In the genomic region with DNA sequence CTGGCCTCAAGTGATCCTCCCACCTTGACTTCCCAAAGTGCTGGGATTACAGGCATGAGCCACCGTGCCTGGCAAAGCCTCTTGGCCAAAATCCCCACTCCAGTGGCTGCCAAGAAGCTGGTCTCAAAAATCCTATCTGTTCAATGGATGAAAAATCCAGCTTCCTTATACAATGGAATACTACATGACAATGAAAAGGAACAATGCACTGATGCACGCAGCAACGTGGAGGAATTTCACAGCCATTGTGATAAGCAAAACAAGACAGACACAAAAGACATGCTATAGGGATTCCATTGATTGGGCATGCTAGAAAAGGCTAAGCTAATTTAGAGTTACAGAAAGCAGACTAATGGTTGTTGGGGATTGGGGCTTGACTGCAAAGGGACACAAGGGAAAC, we compare ENCODE assay signal across 22 cellular contexts. TPM values are rescaled to one million over a fixed set of nuclear protein-coding genes. Genes with fewer than 3 reads are reported as not detected.
"Had no signal": no experiment of that assay in that cellular context is flagged by ENCODE, and none has a peak within 500 bp of the region (broad histone marks: within the 10 kb centered on the region; RNA-seq: fewer than 3 reads in every experiment).

No MANE protein-coding gene starts in this region.

- H3K27me3 Mint-ChIP-seq: activated naive CD4-positive, alpha-beta T cell treated with anti-CD3 and anti-CD28 coated beads, Interleukin-2, amount 50 U/mL, for 24 hours; activated naive CD8-positive, alpha-beta T cell; activated T-cell treated with anti-CD3 and anti-CD28 coated beads, Interleukin-2, amount 50 U/mL, for 24 hours had no signal

- H3K27ac Mint-ChIP-seq: activated CD4-positive, alpha-beta memory T cell treated with anti-CD3 and anti-CD28 coated beads, Interleukin-2, amount 10 ng/mL, durations not matched to agents 7 days and 5 days; activated naive CD4-positive, alpha-beta T cell treated with anti-CD3 and anti-CD28 coated beads, Interleukin-2, amount 10 ng/mL, durations not matched to agents 7 days and 5 days; activated naive CD4-positive, alpha-beta T cell treated with anti-CD3 and anti-CD28 coated beads, Interleukin-2, amount 50 U/mL, for 24 hours; activated T-cell treated with anti-CD3 and anti-CD28 coated beads, Interleukin-2, amount 50 U/mL, for 24 hours; activated T-helper 2 cell treated with anti-CD3 and anti-CD28 coated beads, Interferon-gamma antibody, Interleukin-2, Interleukin-4, amounts not matched to agents 10 μg/mL and 5 μg/mL and 100 μg/mL, durations not matched to agents 14 hours and 24 hours and 36 hours; T-helper 17 cell; WTC11 had no signal

- H3K4me3 Mint-ChIP-seq: activated CD4-positive, alpha-beta memory T cell treated with anti-CD3 and anti-CD28 coated beads, Interleukin-2, amount 10 ng/mL, durations not matched to agents 7 days and 5 days; activated CD4-positive, alpha-beta T cell treated with anti-CD3 and anti-CD28 coated beads for 36 hours; activated CD4-positive, alpha-beta T cell treated with anti-CD3 and anti-CD28 coated beads, Interleukin-2, amount 10 ng/mL, durations not matched to agents 7 days and 5 days; activated CD8-positive, alpha-beta memory T cell treated with anti-CD3 and anti-CD28 coated beads, Interleukin-2, amount 10 ng/mL, durations not matched to agents 7 days and 5 days; activated CD8-positive, alpha-beta T cell treated with anti-CD3 and anti-CD28 coated beads, Interleukin-2, amount 10 ng/mL, durations not matched to agents 7 days and 5 days; activated naive CD4-positive, alpha-beta T cell treated with anti-CD3 and anti-CD28 coated beads, Interleukin-2, amount 10 ng/mL, durations not matched to agents 7 days and 5 days; activated naive CD4-positive, alpha-beta T cell treated with anti-CD3 and anti-CD28 coated beads, Interleukin-2, amount 50 U/mL, for 24 hours; activated T-cell treated with anti-CD3 and anti-CD28 coated beads, Interleukin-2, amount 50 U/mL, for 24 hours; central memory CD8-positive, alpha-beta T cell; WTC11 had no signal

- H3K4me3 ChIP-seq: ascending aorta, cardiac muscle cell had no signal

- H3K9me3 ChIP-seq: ascending aorta had no signal

- H3K36me3 Mint-ChIP-seq: activated CD8-positive, alpha-beta memory T cell treated with anti-CD3 and anti-CD28 coated beads, Interleukin-2, amount 10 ng/mL, durations not matched to agents 7 days and 5 days; activated naive CD4-positive, alpha-beta T cell treated with anti-CD3 and anti-CD28 coated beads, Interleukin-2, amount 10 ng/mL, durations not matched to agents 7 days and 5 days; activated naive CD4-positive, alpha-beta T cell treated with anti-CD3 and anti-CD28 coated beads, Interleukin-2, amount 50 U/mL, for 24 hours; brain; T-cell; WTC11 had no signal

- FAIRE-seq: bronchial epithelial cell had no signal

- H3K9me3 Mint-ChIP-seq: activated CD4-positive, alpha-beta memory T cell treated with anti-CD3 and anti-CD28 coated beads, Interleukin-2, amount 10 ng/mL, durations not matched to agents 7 days and 5 days; activated CD4-positive, alpha-beta T cell treated with anti-CD3 and anti-CD28 coated beads, Interleukin-2, amount 10 ng/mL, durations not matched to agents 7 days and 5 days; activated naive CD4-positive, alpha-beta T cell treated with anti-CD3 and anti-CD28 coated beads, Interleukin-2, amount 10 ng/mL, durations not matched to agents 7 days and 5 days; activated naive CD4-positive, alpha-beta T cell treated with anti-CD3 and anti-CD28 coated beads, Interleukin-2, amount 50 U/mL, for 24 hours; activated T-cell treated with anti-CD3 and anti-CD28 coated beads, Interleukin-2, amount 50 U/mL, for 24 hours; activated T-helper 2 cell treated with anti-CD3 and anti-CD28 coated beads, Interferon-gamma antibody, Interleukin-2, Interleukin-4, amounts not matched to agents 10 μg/mL and 5 μg/mL and 100 μg/mL, durations not matched to agents 14 hours and 24 hours and 36 hours; central memory CD8-positive, alpha-beta T cell; T-cell; WTC11 had no signal

- H3K27me3 ChIP-seq: ascending aorta, cardiac muscle cell had no signal

- H3K27ac ChIP-seq: ascending aorta, cardiac muscle cell, WERI-Rb-1 had no signal

- H3K36me3 ChIP-seq: ascending aorta, cardiac muscle cell, WERI-Rb-1 had no signal

- H3K4me1 ChIP-seq: ascending aorta had no signal

- DNase-seq: activated gamma-delta T cell, cerebellar nuclear complex had no signal

RNA-seq across cellular contexts. Expression of a gene that starts 21.3 kb away (rescaled TPM):
- total RNA-seq: activated CD4-positive, alpha-beta memory T cell treated with anti-CD3 and anti-CD28 coated beads, Interleukin-2, amount 10 ng/mL, durations not matched to agents 7 days and 5 days; activated CD4-positive, alpha-beta T cell treated with anti-CD3 and anti-CD28 coated beads for 36 hours; activated CD4-positive, alpha-beta T cell treated with anti-CD3 and anti-CD28 coated beads, Interleukin-2, amount 10 ng/mL, durations not matched to agents 7 days and 5 days; activated CD8-positive, alpha-beta memory T cell treated with anti-CD3 and anti-CD28 coated beads, Interleukin-2, amount 10 ng/mL, durations not matched to agents 7 days and 5 days; activated CD8-positive, alpha-beta T cell treated with anti-CD3 and anti-CD28 coated beads, Interleukin-2, amount 10 ng/mL, durations not matched to agents 7 days and 5 days; activated T-helper 2 cell treated with anti-CD3 and anti-CD28 coated beads, Interferon-gamma antibody, Interleukin-2, Interleukin-4, amounts not matched to agents 10 μg/mL and 5 μg/mL and 100 μg/mL, durations not matched to agents 14 hours and 24 hours and 36 hours; bronchial epithelial cell; T-cell; T-helper 17 cell; T-helper 2 cell treated with Interferon-gamma antibody and Interleukin-4, amounts not matched to agents 100 ng/mL and 5 ng/mL, for 36 hours had no signal
